Comparison of ENCODE assay signal across 22 cellular contexts in the genomic region with DNA sequence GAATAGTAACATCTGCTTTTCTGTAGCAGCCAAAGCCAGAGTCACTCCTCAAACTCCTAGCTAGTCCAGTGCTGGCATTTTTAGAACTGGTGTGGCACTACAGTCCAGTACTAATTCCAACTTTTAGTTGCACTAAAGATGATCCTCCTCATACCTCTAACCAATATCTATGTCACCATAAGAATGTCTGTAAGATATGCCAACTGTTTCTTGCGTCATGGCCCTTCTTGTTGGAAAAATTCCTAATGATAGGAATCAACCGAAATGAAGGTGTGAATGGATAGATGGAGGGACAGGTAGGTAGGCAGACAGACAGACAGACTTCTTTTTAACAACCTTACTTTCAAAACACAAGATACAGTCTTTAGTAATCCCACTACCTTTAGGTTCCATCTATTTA.
A peak's percentile ranks its signal among the peaks of the same experiment; 100 is the strongest.
DNase-seq lines count a peak whose midpoint lies in the region; ATAC-seq, FAIRE-seq and TF ChIP-seq lines count a peak whose summit lies in the region.
"Had no signal": no experiment of that assay in that cellular context is flagged by ENCODE, and none has a peak within 500 bp of the region (broad histone marks: within the 10 kb centered on the region; RNA-seq: fewer than 3 reads in every experiment).

No MANE protein-coding gene starts in this region.

- TF ChIP-seq EP300 in HepG2 (IDR thresholded peaks at IDR 0.05; ENCODE audit: low read depth in 2 of 2, low read length in 2 of 2) (no peak), HepG2 (CRISPR knock-in tag; IDR thresholded peaks at IDR 0.05; ENCODE audit: borderline replicate concordance) (no peak)

- FAIRE-seq in HepG2 (lab: Jason Lieb, UNC): no peak

- no TSS peak for BruUV-seq in HepG2 (replicated peaks; lab: Mats Ljungman, UMichigan)

- H4K20me1 ChIP-seq in HepG2 (ENCODE audit: insufficient read depth, low read length): 0 out of 2 replicates have a peak, but pooled peaks cover 4% of the 10 kb centered on the region
- H4K20me1 ChIP-seq in smooth muscle cell (ENCODE audit: low read depth): no peaks in the 10 kb centered on the region

- TF ChIP-seq CTCF in HepG2 (CRISPR knock-in tag; IDR thresholded peaks at IDR 0.05) (no peak), right lobe of liver (IDR thresholded peaks at IDR 0.05) (no peak), smooth muscle cell (IDR thresholded peaks at IDR 0.05; ENCODE audit: borderline replicate concordance, insufficient read depth, poor library complexity, severe bottlenecking) (no peak), colonic mucosa (IDR thresholded peaks at IDR 0.05) (no peak)

- intact Hi-C loops in HepG2 (cut with micrococcal nuclease; ENCODE audit: unreplicated experiment) (no loop called here), right lobe of liver (cut with DNase I) (no loop called here), colonic mucosa (cut with DNase I) (no loop called here)

- H3K36me3 ChIP-seq in HepG2 (replicated peaks in 1 of 2; ENCODE audit: control insufficient read depth in 1 of 2, insufficient read depth in 2 of 2, low read length in 2 of 2): peaks cover 0 to 2% of the 10 kb centered on the region in 2 experiments; a peak in 2 of 5 replicates
- H3K36me3 ChIP-seq in right lobe of liver: no peaks in the 10 kb centered on the region
- no peaks in the 10 kb centered on the region for H3K36me3 ChIP-seq in muscle layer of duodenum (ENCODE audit: control insufficient read depth in 1 of 2, insufficient read depth in 2 of 2, low read length in 2 of 2)
- H3K36me3 ChIP-seq in smooth muscle cell (ENCODE audit: low read depth): no peaks in the 10 kb centered on the region
- no peaks in the 10 kb centered on the region for H3K36me3 ChIP-seq in colonic mucosa
- H3K36me3 ChIP-seq: left lung, neutrophil had no signal

- H3K9ac ChIP-seq in HepG2 (ENCODE audit: insufficient read depth, low read depth, low read length): no peak overlapping the region
- no peak overlapping the region for H3K9ac ChIP-seq in smooth muscle cell (ENCODE audit: low read depth)
- H3K9ac ChIP-seq in colonic mucosa (ENCODE audit: low read depth in 2 of 2, low read length in 2 of 2): no peak overlapping the region

- peaks cover 46% of the 10 kb centered on the region for H3K79me2 ChIP-seq in HepG2 (ENCODE audit: insufficient read depth, low read length)
- H3K79me2 ChIP-seq in smooth muscle cell (ENCODE audit: low read depth): no peaks in the 10 kb centered on the region

- POLR2A ChIA-PET in HepG2 (lab: Yijun Ruan, JAX): no interaction called here

- H3K4me2 ChIP-seq in HepG2 (ENCODE audit: low read depth, low read length) (no peak overlapping the region), smooth muscle cell (peak overlapping the region; percentile 21)

- H2AFZ ChIP-seq in HepG2 (ENCODE audit: low read length): no peak overlapping the region
- no peak overlapping the region for H2AFZ ChIP-seq in smooth muscle cell (ENCODE audit: low read depth)

- no peaks in the 10 kb centered on the region for H3K9me3 ChIP-seq in HepG2 (ENCODE audit: low read length)
- H3K9me3 ChIP-seq in right lobe of liver: no peaks in the 10 kb centered on the region
- H3K9me3 ChIP-seq in muscle layer of duodenum (ENCODE audit: control insufficient read depth in 1 of 2, low read length in 2 of 2): no peaks in the 10 kb centered on the region
- H3K9me3 ChIP-seq in smooth muscle cell (replicated peaks; ENCODE audit: low read depth): no peaks in the 10 kb centered on the region
- H3K9me3 ChIP-seq in colonic mucosa: no peaks in the 10 kb centered on the region
- H3K9me3 ChIP-seq: left lung, neutrophil had no signal

- CTCF ChIA-PET in HepG2 (lab: Yijun Ruan, JAX; ENCODE audit: low intra/inter-chr PET ratio, low total read pairs): no interaction called here

- no peaks in the 10 kb centered on the region for H3K27me3 ChIP-seq in HepG2 (ENCODE audit: control insufficient read depth in 1 of 2, insufficient read depth in 2 of 2, low read length in 2 of 2)
- no peaks in the 10 kb centered on the region for H3K27me3 ChIP-seq in right lobe of liver
- H3K27me3 ChIP-seq in muscle layer of duodenum (ENCODE audit: low read depth, low read length): no peaks in the 10 kb centered on the region
- no peaks in the 10 kb centered on the region for H3K27me3 ChIP-seq in smooth muscle cell (ENCODE audit: low read depth)
- no peaks in the 10 kb centered on the region for H3K27me3 ChIP-seq in colonic mucosa
- H3K27me3 ChIP-seq: left lung, neutrophil had no signal

- H3K27ac ChIP-seq in HepG2 (ENCODE audit: extremely low read length, insufficient read depth, low read length): peak overlapping the region; percentile 8
- H3K27ac ChIP-seq in right lobe of liver: no peak overlapping the region
- H3K27ac ChIP-seq in muscle layer of duodenum (ENCODE audit: low read length): peak overlapping the region; percentile 7
- H3K27ac ChIP-seq in smooth muscle cell (ENCODE audit: low read depth): no peak overlapping the region
- no peak overlapping the region for H3K27ac ChIP-seq in colonic mucosa
- H3K27ac ChIP-seq: epithelial cell of prostate, neutrophil, VCaP had no signal

- no peak overlapping the region for H3K4me3 ChIP-seq in HepG2 (replicated peaks in 1 of 3; ENCODE audit: insufficient read depth in 1 of 3, low read depth in 2 of 3, low read length in 3 of 3)
- no peak overlapping the region for H3K4me3 ChIP-seq in right lobe of liver
- no peak overlapping the region for H3K4me3 ChIP-seq in muscle layer of duodenum (ENCODE audit: low read depth in 1 of 2, low read length in 2 of 2)
- no peak overlapping the region for H3K4me3 ChIP-seq in smooth muscle cell
- H3K4me3 ChIP-seq in colonic mucosa: no peak overlapping the region
- H3K4me3 ChIP-seq: left lung had no signal

- no peak for DNase-seq in HepG2 (ENCODE audit: low spot score)
- no peak for DNase-seq in right lobe of liver
- DNase-seq in smooth muscle cell (lab: John Stamatoyannopoulos, UW; ENCODE audit: unreplicated experiment): no peak
- no peak for DNase-seq in NCI-H345 treated with DMSO at 0.1 percent for 48 hours (lab: John Stamatoyannopoulos, UW; ENCODE audit: unreplicated experiment)
- DNase-seq in colonic mucosa: no peak
- DNase-seq in NK-92 (lab: John Stamatoyannopoulos, UW; ENCODE audit: unreplicated experiment): no peak
- DNase-seq: ACHN; activated CD4-positive, alpha-beta T cell treated with anti-CD3 and anti-CD28 coated beads, Interleukin-2, amount 10 ng/mL, durations not matched to agents 7 days and 5 days; activated naive CD4-positive, alpha-beta T cell treated with anti-CD3 and anti-CD28 coated beads, Interleukin-2, amount 50 U/mL, for 16 hours; central memory CD4-positive, alpha-beta T cell; DND-41; hippocampal formation; immature natural killer cell; left lung; NCI-H1436; OCI-M1; stimulated activated CD4-positive, alpha-beta T cell treated with anti-CD3 and anti-CD28 coated beads, Interleukin-15, amount 100 ng/mL, for 24 hours had no signal

- WGBS in HepG2 (ENCODE audit: low lambda C conversion rate): 97% methylated on average over 2 of the region's 2 CpGs
- 78% methylated on average over 2 of the region's 2 CpGs for WGBS in right lobe of liver (ENCODE audit: insufficient coverage, low coverage, low lambda C conversion rate, missing lambda C conversion rate)
- 98% methylated on average over 2 of the region's 2 CpGs for WGBS in smooth muscle cell (ENCODE audit: low lambda C conversion rate)

- H3K4me1 ChIP-seq in HepG2 (ENCODE audit: insufficient read depth, low read length): peaks cover 87% of the 10 kb centered on the region
- H3K4me1 ChIP-seq in right lobe of liver: peaks cover 0 to 12% (median 4%) of the 10 kb centered on the region in 4 donors
- peaks cover 19 to 51% of the 10 kb centered on the region in 2 donors for H3K4me1 ChIP-seq in muscle layer of duodenum (ENCODE audit: control insufficient read depth in 1 of 2, insufficient read depth in 2 of 2, low read length in 2 of 2)
- peaks cover 14% of the 10 kb centered on the region for H3K4me1 ChIP-seq in smooth muscle cell (ENCODE audit: low read depth)
- H3K4me1 ChIP-seq in colonic mucosa: no peaks in the 10 kb centered on the region

- no peak for TF ChIP-seq RAD21 in HepG2 (CRISPR knock-in tag; IDR thresholded peaks at IDR 0.05)

- ATAC-seq in HepG2: no peak
- no peak for ATAC-seq in right lobe of liver
- ATAC-seq in HG03025 (IDR thresholded peaks at IDR 0.05; ENCODE audit: low FRiP score, unreplicated experiment): no peak
- ATAC-seq: left lung had no signal

- in situ Hi-C loops in HepG2 (cut with HindIII; ENCODE audit: extremely low pct_ligation_motif_present, low pct_unique_long_range_greater_than_20kb): no loop called here

- H3F3A ChIP-seq in smooth muscle cell (ENCODE audit: low read depth): no peaks in the 10 kb centered on the region

- TF ChIP-seq POLR2A in HepG2 (IDR thresholded peaks at IDR 0.05; ENCODE audit: insufficient read depth in 1 of 2, low read depth in 2 of 2, low read length in 2 of 2): no peak
- TF ChIP-seq POLR2A in right lobe of liver (IDR thresholded peaks at IDR 0.05): no peak

Comparison
In these comparisons a context has a peak if more than half of its experiments do, and no peak if none do; other contexts are left out.
1. H3K27ac ChIP-seq: peak in HepG2 (single experiment) and muscle layer of duodenum (single experiment); none in right lobe of liver (0 of 3), smooth muscle cell (single experiment) and colonic mucosa (single experiment).